ENCODE assay signal across 1 cellular context in genomic region chr2:64108842-64109241, GRCh38.
TF ChIP-seq lines count a peak whose summit lies in the region.

No MANE protein-coding gene starts in this region.

TF ChIP-seq in WTC11, 78 proteins besides CTCF, POLR2A, EP300 and RAD21 (continued from another document):
- TF ChIP-seq, protein P1, sequence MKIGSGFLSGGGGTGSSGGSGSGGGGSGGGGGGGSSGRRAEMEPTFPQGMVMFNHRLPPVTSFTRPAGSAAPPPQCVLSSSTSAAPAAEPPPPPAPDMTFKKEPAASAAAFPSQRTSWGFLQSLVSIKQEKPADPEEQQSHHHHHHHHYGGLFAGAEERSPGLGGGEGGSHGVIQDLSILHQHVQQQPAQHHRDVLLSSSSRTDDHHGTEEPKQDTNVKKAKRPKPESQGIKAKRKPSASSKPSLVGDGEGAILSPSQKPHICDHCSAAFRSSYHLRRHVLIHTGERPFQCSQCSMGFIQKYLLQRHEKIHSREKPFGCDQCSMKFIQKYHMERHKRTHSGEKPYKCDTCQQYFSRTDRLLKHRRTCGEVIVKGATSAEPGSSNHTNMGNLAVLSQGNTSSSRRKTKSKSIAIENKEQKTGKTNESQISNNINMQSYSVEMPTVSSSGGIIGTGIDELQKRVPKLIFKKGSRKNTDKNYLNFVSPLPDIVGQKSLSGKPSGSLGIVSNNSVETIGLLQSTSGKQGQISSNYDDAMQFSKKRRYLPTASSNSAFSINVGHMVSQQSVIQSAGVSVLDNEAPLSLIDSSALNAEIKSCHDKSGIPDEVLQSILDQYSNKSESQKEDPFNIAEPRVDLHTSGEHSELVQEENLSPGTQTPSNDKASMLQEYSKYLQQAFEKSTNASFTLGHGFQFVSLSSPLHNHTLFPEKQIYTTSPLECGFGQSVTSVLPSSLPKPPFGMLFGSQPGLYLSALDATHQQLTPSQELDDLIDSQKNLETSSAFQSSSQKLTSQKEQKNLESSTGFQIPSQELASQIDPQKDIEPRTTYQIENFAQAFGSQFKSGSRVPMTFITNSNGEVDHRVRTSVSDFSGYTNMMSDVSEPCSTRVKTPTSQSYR (CRISPR knock-in tag; IDR thresholded peaks at IDR 0.05), result no peak
- TF ChIP-seq ZSCAN18 (CRISPR knock-in tag; IDR thresholded peaks at IDR 0.05) (no peak), ATF1 (CRISPR knock-in tag; IDR thresholded peaks at IDR 0.05) (no peak), TEAD4 (CRISPR knock-in tag; IDR thresholded peaks at IDR 0.05) (no peak), NR1H2 (CRISPR knock-in tag; IDR thresholded peaks at IDR 0.05) (no peak), JUN (CRISPR knock-in tag; IDR thresholded peaks at IDR 0.05) (no peak), PRDM15 (CRISPR knock-in tag; IDR thresholded peaks at IDR 0.05) (no peak), E2F5 (CRISPR knock-in tag; IDR thresholded peaks at IDR 0.05) (no peak), ATF3 (CRISPR knock-in tag; conservative IDR thresholded peaks at IDR 0.05) (no peak), ZNF396 (CRISPR knock-in tag; IDR thresholded peaks at IDR 0.05; ENCODE audit: borderline replicate concordance) (no peak)
- TF ChIP-seq, protein P2, sequence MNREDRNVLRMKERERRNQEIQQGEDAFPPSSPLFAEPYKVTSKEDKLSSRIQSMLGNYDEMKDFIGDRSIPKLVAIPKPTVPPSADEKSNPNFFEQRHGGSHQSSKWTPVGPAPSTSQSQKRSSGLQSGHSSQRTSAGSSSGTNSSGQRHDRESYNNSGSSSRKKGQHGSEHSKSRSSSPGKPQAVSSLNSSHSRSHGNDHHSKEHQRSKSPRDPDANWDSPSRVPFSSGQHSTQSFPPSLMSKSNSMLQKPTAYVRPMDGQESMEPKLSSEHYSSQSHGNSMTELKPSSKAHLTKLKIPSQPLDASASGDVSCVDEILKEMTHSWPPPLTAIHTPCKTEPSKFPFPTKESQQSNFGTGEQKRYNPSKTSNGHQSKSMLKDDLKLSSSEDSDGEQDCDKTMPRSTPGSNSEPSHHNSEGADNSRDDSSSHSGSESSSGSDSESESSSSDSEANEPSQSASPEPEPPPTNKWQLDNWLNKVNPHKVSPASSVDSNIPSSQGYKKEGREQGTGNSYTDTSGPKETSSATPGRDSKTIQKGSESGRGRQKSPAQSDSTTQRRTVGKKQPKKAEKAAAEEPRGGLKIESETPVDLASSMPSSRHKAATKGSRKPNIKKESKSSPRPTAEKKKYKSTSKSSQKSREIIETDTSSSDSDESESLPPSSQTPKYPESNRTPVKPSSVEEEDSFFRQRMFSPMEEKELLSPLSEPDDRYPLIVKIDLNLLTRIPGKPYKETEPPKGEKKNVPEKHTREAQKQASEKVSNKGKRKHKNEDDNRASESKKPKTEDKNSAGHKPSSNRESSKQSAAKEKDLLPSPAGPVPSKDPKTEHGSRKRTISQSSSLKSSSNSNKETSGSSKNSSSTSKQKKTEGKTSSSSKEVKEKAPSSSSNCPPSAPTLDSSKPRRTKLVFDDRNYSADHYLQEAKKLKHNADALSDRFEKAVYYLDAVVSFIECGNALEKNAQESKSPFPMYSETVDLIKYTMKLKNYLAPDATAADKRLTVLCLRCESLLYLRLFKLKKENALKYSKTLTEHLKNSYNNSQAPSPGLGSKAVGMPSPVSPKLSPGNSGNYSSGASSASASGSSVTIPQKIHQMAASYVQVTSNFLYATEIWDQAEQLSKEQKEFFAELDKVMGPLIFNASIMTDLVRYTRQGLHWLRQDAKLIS (CRISPR knock-in tag; IDR thresholded peaks at IDR 0.05; ENCODE audit: borderline replicate concordance), result no peak
- TF ChIP-seq, protein P3, sequence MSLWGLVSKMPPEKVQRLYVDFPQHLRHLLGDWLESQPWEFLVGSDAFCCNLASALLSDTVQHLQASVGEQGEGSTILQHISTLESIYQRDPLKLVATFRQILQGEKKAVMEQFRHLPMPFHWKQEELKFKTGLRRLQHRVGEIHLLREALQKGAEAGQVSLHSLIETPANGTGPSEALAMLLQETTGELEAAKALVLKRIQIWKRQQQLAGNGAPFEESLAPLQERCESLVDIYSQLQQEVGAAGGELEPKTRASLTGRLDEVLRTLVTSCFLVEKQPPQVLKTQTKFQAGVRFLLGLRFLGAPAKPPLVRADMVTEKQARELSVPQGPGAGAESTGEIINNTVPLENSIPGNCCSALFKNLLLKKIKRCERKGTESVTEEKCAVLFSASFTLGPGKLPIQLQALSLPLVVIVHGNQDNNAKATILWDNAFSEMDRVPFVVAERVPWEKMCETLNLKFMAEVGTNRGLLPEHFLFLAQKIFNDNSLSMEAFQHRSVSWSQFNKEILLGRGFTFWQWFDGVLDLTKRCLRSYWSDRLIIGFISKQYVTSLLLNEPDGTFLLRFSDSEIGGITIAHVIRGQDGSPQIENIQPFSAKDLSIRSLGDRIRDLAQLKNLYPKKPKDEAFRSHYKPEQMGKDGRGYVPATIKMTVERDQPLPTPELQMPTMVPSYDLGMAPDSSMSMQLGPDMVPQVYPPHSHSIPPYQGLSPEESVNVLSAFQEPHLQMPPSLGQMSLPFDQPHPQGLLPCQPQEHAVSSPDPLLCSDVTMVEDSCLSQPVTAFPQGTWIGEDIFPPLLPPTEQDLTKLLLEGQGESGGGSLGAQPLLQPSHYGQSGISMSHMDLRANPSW (CRISPR knock-in tag; conservative IDR thresholded peaks at IDR 0.05; ENCODE audit: low read depth), result no peak
TF ChIP-seq in WTC11: peak in this region for 0.
